8 cellular contexts compared by ENCODE assay signal in genomic region chr14:96852823-96853422, GRCh38. TPM values are rescaled to one million over a fixed set of nuclear protein-coding genes. Genes with fewer than 3 reads are reported as not detected.
A peak's percentile ranks its signal among the peaks of the same experiment; 100 is the strongest.
DNase-seq lines count a peak whose midpoint lies in the region; ATAC-seq and TF ChIP-seq lines count a peak whose summit lies in the region.

No MANE protein-coding gene starts in this region.

- H3K4me3 ChIP-seq in HCT116 (replicated peaks in 1 of 2; ENCODE audit: low read depth in 1 of 2, low read length in 2 of 2) (no peak overlapping the region), brain microvascular endothelial cell (ENCODE audit: low read depth, low read length) (no peak overlapping the region), lung (no peak overlapping the region)

- ATAC-seq in activated naive CD8-positive, alpha-beta T cell treated with anti-CD3 and anti-CD28 coated beads, Interleukin-2, amount 50 U/mL, for 24 hours: no peak
- ATAC-seq in HCT116 (peak; percentile 84), lung (ENCODE audit: insufficient read depth, low FRiP score) (no peak)

- in situ Hi-C loops in brain microvascular endothelial cell (cut with HindIII; ENCODE audit: low pct_ligation_motif_present, low sequenced_read_pairs): no loop called here

- no peak for TF ChIP-seq POLR2A in HCT116 (IDR thresholded peaks at IDR 0.05; ENCODE audit: borderline replicate concordance, extremely low read depth, insufficient read depth, insufficient read length)

- no peak overlapping the region for H3K9ac ChIP-seq in HCT116 (ENCODE audit: low read length)

- H3K79me2 ChIP-seq in HCT116 (ENCODE audit: insufficient read depth, low read length): peaks cover 45% of the 10 kb centered on the region

- RAD21 ChIA-PET in HCT116 (lab: Charles Lee; ENCODE audit: low non-redundant PET in 1 of 2, low total read pairs in 2 of 2, uncharacterized antibody in 2 of 2, unreplicated experiment in 2 of 2): interaction anchor here in 1 of 2 experiments (0.6 kb wide), 1 partner anchor 31 kb away, joined by 5 read pairs; no protein-coding TSS in a partner anchor

- no peaks in the 10 kb centered on the region for H3K27me3 Mint-ChIP-seq in activated naive CD8-positive, alpha-beta T cell treated with anti-CD3 and anti-CD28 coated beads, Interleukin-2, amount 50 U/mL, for 24 hours
- H3K27me3 Mint-ChIP-seq in activated naive CD8-positive, alpha-beta T cell treated with anti-CD3 and anti-CD28 coated beads for 36 hours: no peaks in the 10 kb centered on the region

- peak; percentile 32 to 76 (median 56); a peak in 4 of 6 replicates for TF ChIP-seq CTCF in HCT116 (IDR thresholded peaks at IDR 0.05 in 2 of 3, conservative IDR thresholded peaks at IDR 0.05 in 1 of 3; ENCODE audit: borderline replicate concordance in 1 of 3, insufficient read depth in 1 of 3, low read depth in 2 of 3, low read length in 2 of 3)
- peak; percentile 64 for TF ChIP-seq CTCF in brain microvascular endothelial cell (IDR thresholded peaks at IDR 0.05; ENCODE audit: low read depth, low read length, missing control alignments)
- peak; percentile 23 for TF ChIP-seq CTCF in lung (IDR thresholded peaks at IDR 0.05; ENCODE audit: control extremely low read depth, extremely low read depth)

- no peak overlapping the region for H3K4me2 ChIP-seq in HCT116 (ENCODE audit: low read length)

- no TSS peak for BruUV-seq in HCT116 (replicated peaks; lab: Mats Ljungman, UMichigan)

- no peaks in the 10 kb centered on the region for H3K9me3 Mint-ChIP-seq in activated naive CD8-positive, alpha-beta T cell treated with anti-CD3 and anti-CD28 coated beads, Interleukin-2, amount 50 U/mL, for 24 hours
- no peaks in the 10 kb centered on the region for H3K9me3 Mint-ChIP-seq in activated naive CD8-positive, alpha-beta T cell treated with anti-CD3 and anti-CD28 coated beads for 36 hours

- 66 to 69% methylated on average over 4 of the region's 4 CpGs for WGBS in lung, 2 donors

- CTCF ChIA-PET in HCT116 (lab: Charles Lee): interaction anchor here (1.0 to 2.1 kb wide), 19 partner anchors 9 to 327 kb away, joined by 3 to 20 read pairs (median 4); partner anchors contain the start of gene VRK1

- peaks cover 6% of the 10 kb centered on the region; the same call in 1 of the 2 replicates for H4K20me1 ChIP-seq in HCT116 (ENCODE audit: insufficient read depth)

- TF ChIP-seq RAD21 in HCT116 (IDR thresholded peaks at IDR 0.05; ENCODE audit: low read depth): peak; percentile 47

- H3K4me3 Mint-ChIP-seq in activated naive CD8-positive, alpha-beta T cell treated with anti-CD3 and anti-CD28 coated beads, Interleukin-2, amount 50 U/mL, for 24 hours: no peak overlapping the region
- no peak overlapping the region for H3K4me3 Mint-ChIP-seq in activated naive CD8-positive, alpha-beta T cell treated with anti-CD3 and anti-CD28 coated beads for 36 hours

- POLR2A ChIA-PET in HCT116 (lab: Charles Lee): interaction anchor here (0.8 kb wide), 1 partner anchor 9 kb away, joined by 4 read pairs; no protein-coding TSS in a partner anchor

- intact Hi-C loops in HCT116 (cut with micrococcal nuclease): loop anchor here (1.0 kb wide), 1 partner anchor 269 kb away; no protein-coding TSS in a partner anchor

- no peaks in the 10 kb centered on the region for H3K9me2 ChIP-seq in HCT116 (ENCODE audit: insufficient read depth)

- H2AFZ ChIP-seq in HCT116 (ENCODE audit: low read depth, low read length, poor library complexity, severe bottlenecking): no peak overlapping the region

- H3K27ac Mint-ChIP-seq in activated naive CD8-positive, alpha-beta T cell treated with anti-CD3 and anti-CD28 coated beads, Interleukin-2, amount 50 U/mL, for 24 hours: no peak overlapping the region
- no peak overlapping the region for H3K27ac Mint-ChIP-seq in activated naive CD8-positive, alpha-beta T cell treated with anti-CD3 and anti-CD28 coated beads for 36 hours

- DNase-seq in activated naive CD8-positive, alpha-beta T cell treated with anti-CD3 and anti-CD28 coated beads, Interleukin-2, amount 50 U/mL, for 24 hours: peak; percentile 4
- no peak for DNase-seq in activated naive CD8-positive, alpha-beta T cell treated with anti-CD3 and anti-CD28 coated beads for 36 hours
- DNase-seq in HCT116 (ENCODE audit: low read depth, low spot score) (peak; percentile 26), NCI-H345 treated with DMSO at 0.1 percent for 48 hours (lab: John Stamatoyannopoulos, UW; ENCODE audit: unreplicated experiment) (peak; percentile 26), brain microvascular endothelial cell (peak; percentile 54), lung (ENCODE audit: low spot score) (no peak), middle frontal gyrus (ENCODE audit: extremely low spot score, low spot score) (no peak), iPS-NIHi7 (ENCODE audit: extremely low spot score) (no peak)

- peaks cover 0 to 9% of the 10 kb centered on the region in 2 experiments; a peak in 2 of 4 replicates for H3K4me1 ChIP-seq in HCT116 (ENCODE audit: control insufficient read depth in 1 of 2, insufficient read depth in 2 of 2, low read length in 2 of 2)
- no peaks in the 10 kb centered on the region for H3K4me1 ChIP-seq in lung (ENCODE audit: control insufficient read depth in 2 of 2, insufficient read depth in 2 of 2, low read length in 2 of 2)

- H3K36me3 Mint-ChIP-seq in activated naive CD8-positive, alpha-beta T cell treated with anti-CD3 and anti-CD28 coated beads, Interleukin-2, amount 50 U/mL, for 24 hours (ENCODE audit: low read depth): peaks cover 42% of the 10 kb centered on the region
- peaks cover 36% of the 10 kb centered on the region for H3K36me3 Mint-ChIP-seq in activated naive CD8-positive, alpha-beta T cell treated with anti-CD3 and anti-CD28 coated beads for 36 hours

- H3K27me3 ChIP-seq in HCT116 (ENCODE audit: insufficient read depth, low read length) (no peaks in the 10 kb centered on the region), brain microvascular endothelial cell (replicated peaks) (no peaks in the 10 kb centered on the region), lung (ENCODE audit: control insufficient read depth, insufficient read depth) (no peaks in the 10 kb centered on the region)

- H3K36me3 ChIP-seq in HCT116 (ENCODE audit: control insufficient read depth in 1 of 2, insufficient read depth in 2 of 2, low read length in 2 of 2): peaks cover 4 to 17% of the 10 kb centered on the region in 2 experiments; a peak in 3 of 4 replicates
- H3K36me3 ChIP-seq in brain microvascular endothelial cell (replicated peaks): no peaks in the 10 kb centered on the region
- H3K36me3 ChIP-seq in lung (ENCODE audit: control insufficient read depth in 2 of 2, insufficient read depth in 2 of 2, low read length in 2 of 2): peaks cover 7 to 9% of the 10 kb centered on the region in 2 donors

- H3K9me3 ChIP-seq in HCT116 (ENCODE audit: control insufficient read depth in 1 of 2, insufficient read depth in 1 of 2, low read depth in 1 of 2, low read length in 2 of 2): no peaks in the 10 kb centered on the region
- no peaks in the 10 kb centered on the region for H3K9me3 ChIP-seq in lung (ENCODE audit: control insufficient read depth in 2 of 2, insufficient read depth in 1 of 2, low read length in 1 of 2)

- peaks cover 19% of the 10 kb centered on the region for H3K4me1 Mint-ChIP-seq in activated naive CD8-positive, alpha-beta T cell treated with anti-CD3 and anti-CD28 coated beads, Interleukin-2, amount 50 U/mL, for 24 hours
- peaks cover 15% of the 10 kb centered on the region for H3K4me1 Mint-ChIP-seq in activated naive CD8-positive, alpha-beta T cell treated with anti-CD3 and anti-CD28 coated beads for 36 hours

- H3K27ac ChIP-seq in HCT116 (ENCODE audit: low read depth, low read length) (no peak overlapping the region), brain microvascular endothelial cell (no peak overlapping the region), lung (ENCODE audit: low read depth in 1 of 2, low read length in 1 of 2) (no peak overlapping the region)

TF ChIP-seq in HCT116, 20 proteins besides CTCF, POLR2A, EP300 and RAD21:
- TF ChIP-seq ELF1 (IDR thresholded peaks at IDR 0.05; ENCODE audit: borderline replicate concordance, low read depth) (no peak), ZNF274 (IDR thresholded peaks at IDR 0.05; ENCODE audit: low read depth, low read length) (no peak), YY1 (IDR thresholded peaks at IDR 0.05; ENCODE audit: extremely low read depth, insufficient replicate concordance, low read depth, low read length) (no peak), SRF (IDR thresholded peaks at IDR 0.05; ENCODE audit: low read depth) (no peak), ZFX (IDR thresholded peaks at IDR 0.05) (no peak), EGR1 (IDR thresholded peaks at IDR 0.05; ENCODE audit: low read depth) (no peak), TCF7L2 (IDR thresholded peaks at IDR 0.05; ENCODE audit: borderline replicate concordance, extremely low read depth, insufficient read depth, insufficient read length) (no peak), SP1 (IDR thresholded peaks at IDR 0.05; ENCODE audit: low read depth) (no peak), EZH2phosphoT487 (IDR thresholded peaks at IDR 0.05; ENCODE audit: borderline replicate concordance) (no peak), MAX (IDR thresholded peaks at IDR 0.05) (no peak), CEBPB (IDR thresholded peaks at IDR 0.05; ENCODE audit: low read depth) (no peak)

RNA-seq across cellular contexts. Expression of gene VRK1, which starts 55.7 kb away (rescaled TPM):
- total RNA-seq in activated naive CD8-positive, alpha-beta T cell treated with anti-CD3 and anti-CD28 coated beads for 36 hours: 10 to 100 TPM; 85.7 to 96.8 TPM
- total RNA-seq in HCT116 (2021; ENCODE audit: unreplicated experiment) (51.4 TPM), lung (10 to 100 TPM in 1 of 2 donors, 1 to 10 TPM in 1; 8.9 to 21.8 TPM)
- 23.9 and 30.0 TPM in 2 replicates for polyA plus RNA-seq in HCT116 (2012)
- 1 to 10 TPM; 6.4 to 8.0 TPM for polyA plus RNA-seq in lung

Comparison
In these comparisons a context has a peak if more than half of its experiments do, and no peak if none do; other contexts are left out.
1. DNase-seq: peak in activated naive CD8-positive, alpha-beta T cell treated with anti-CD3 and anti-CD28 coated beads, Interleukin-2, amount 50 U/mL, for 24 hours (single experiment), HCT116 (single experiment), NCI-H345 treated with DMSO at 0.1 percent for 48 hours (single experiment) and brain microvascular endothelial cell (single experiment); none in activated naive CD8-positive, alpha-beta T cell treated with anti-CD3 and anti-CD28 coated beads for 36 hours (single experiment), lung (single experiment), middle frontal gyrus (single experiment) and iPS-NIHi7 (single experiment).
2. Peak in every context shown above with its lines, with median percentiles within 50 percentile points of each other: CTCF ChIP-seq.